Comparison of ENCODE assay signal across 20 cellular contexts in the genomic region with DNA sequence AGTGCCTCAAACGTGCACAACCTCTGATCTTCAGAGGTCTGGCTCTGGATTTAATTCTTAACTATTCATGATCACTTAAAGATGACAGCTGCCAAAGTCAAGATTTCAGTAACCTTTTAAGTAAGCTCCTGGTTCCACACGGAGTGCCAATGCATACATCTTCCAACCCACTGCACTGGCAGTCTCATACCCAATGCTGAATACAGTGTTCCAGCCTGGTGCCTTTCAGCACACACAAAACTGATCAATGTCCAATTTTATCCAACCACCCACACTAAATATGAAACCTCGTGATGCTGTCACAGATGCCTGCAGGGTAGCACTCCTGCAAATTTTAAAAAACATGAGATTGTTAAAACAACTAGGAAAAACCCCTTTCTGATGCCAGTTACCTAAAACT.
"Had no signal": no experiment of that assay in that cellular context is flagged by ENCODE, and none has a peak within 500 bp of the region (broad histone marks: within the 10 kb centered on the region; RNA-seq: fewer than 3 reads in every experiment).

No MANE protein-coding gene starts in this region.

- H3K36me3 Mint-ChIP-seq: activated CD4-positive, alpha-beta memory T cell treated with anti-CD3 and anti-CD28 coated beads for 36 hours; activated CD8-positive, alpha-beta memory T cell treated with anti-CD3 and anti-CD28 coated beads, Interleukin-2, amount 10 ng/mL, durations not matched to agents 7 days and 5 days; activated naive CD8-positive, alpha-beta T cell treated with anti-CD3 and anti-CD28 coated beads, Interleukin-2, amount 10 ng/mL, durations not matched to agents 7 days and 5 days; brain; type B pancreatic cell had no signal

- H3K4me1 Mint-ChIP-seq: activated B cell treated with CpG ODN at 0.5 μM for 24 hours; activated CD8-positive, alpha-beta memory T cell treated with anti-CD3 and anti-CD28 coated beads, Interleukin-2, amount 10 ng/mL, durations not matched to agents 7 days and 5 days had no signal

- H3K4me1 ChIP-seq: psoas muscle had no signal

- H3K27ac Mint-ChIP-seq: activated B cell treated with CpG ODN at 0.5 μM for 24 hours; activated CD4-positive, alpha-beta memory T cell treated with anti-CD3 and anti-CD28 coated beads for 36 hours; activated CD8-positive, alpha-beta memory T cell treated with anti-CD3 and anti-CD28 coated beads, Interleukin-2, amount 10 ng/mL, durations not matched to agents 7 days and 5 days; activated naive CD8-positive, alpha-beta T cell treated with anti-CD3 and anti-CD28 coated beads, Interleukin-2, amount 10 ng/mL, durations not matched to agents 7 days and 5 days; stimulated activated naive CD8-positive, alpha-beta T cell treated with anti-CD3 and anti-CD28 coated beads, Interleukin-15, Interleukin-2, amounts not matched to agents 100 ng/mL and 50 ng/mL, for 24 hours; type B pancreatic cell had no signal

- ATAC-seq: activated CD8-positive, alpha-beta memory T cell treated with anti-CD3 and anti-CD28 coated beads, Interleukin-2, amount 10 ng/mL, durations not matched to agents 7 days and 5 days; foreskin keratinocyte; psoas muscle; right cardiac atrium had no signal

- H3K4me3 ChIP-seq: dorsolateral prefrontal cortex, psoas muscle, skin epidermis, testis had no signal

- H3K27ac ChIP-seq: epithelial cell of prostate, foreskin keratinocyte, psoas muscle, testis had no signal

- H3K9me3 ChIP-seq: psoas muscle, testis had no signal

- DNase-seq: activated B cell treated with CpG ODN at 0.5 μM for 24 hours; activated CD4-positive, alpha-beta memory T cell treated with anti-CD3 and anti-CD28 coated beads for 36 hours; activated CD4-positive, alpha-beta T cell treated with anti-CD3 and anti-CD28 coated beads for 4 hours; activated CD8-positive, alpha-beta memory T cell treated with anti-CD3 and anti-CD28 coated beads, Interleukin-2, amount 10 ng/mL, durations not matched to agents 7 days and 5 days; activated naive CD8-positive, alpha-beta T cell treated with anti-CD3 and anti-CD28 coated beads, Interleukin-2, amount 10 ng/mL, durations not matched to agents 7 days and 5 days; dorsolateral prefrontal cortex; foreskin keratinocyte; glutamatergic neuron; hippocampal formation; islet precursor cell; midbrain; occipital lobe; psoas muscle; right cardiac atrium; testis had no signal

- H3K9me3 Mint-ChIP-seq: activated B cell treated with CpG ODN at 0.5 μM for 24 hours; activated CD4-positive, alpha-beta memory T cell treated with anti-CD3 and anti-CD28 coated beads for 36 hours; activated naive CD8-positive, alpha-beta T cell treated with anti-CD3 and anti-CD28 coated beads, Interleukin-2, amount 10 ng/mL, durations not matched to agents 7 days and 5 days; brain; stimulated activated naive CD8-positive, alpha-beta T cell treated with anti-CD3 and anti-CD28 coated beads, Interleukin-15, Interleukin-2, amounts not matched to agents 100 ng/mL and 50 ng/mL, for 24 hours; type B pancreatic cell had no signal

- H3K4me3 Mint-ChIP-seq: activated B cell treated with CpG ODN at 0.5 μM for 24 hours; activated CD4-positive, alpha-beta memory T cell treated with anti-CD3 and anti-CD28 coated beads for 36 hours; activated CD8-positive, alpha-beta memory T cell treated with anti-CD3 and anti-CD28 coated beads, Interleukin-2, amount 10 ng/mL, durations not matched to agents 7 days and 5 days; activated naive CD8-positive, alpha-beta T cell treated with anti-CD3 and anti-CD28 coated beads, Interleukin-2, amount 10 ng/mL, durations not matched to agents 7 days and 5 days; brain; stimulated activated naive CD8-positive, alpha-beta T cell treated with anti-CD3 and anti-CD28 coated beads, Interleukin-15, Interleukin-2, amounts not matched to agents 100 ng/mL and 50 ng/mL, for 24 hours; type B pancreatic cell had no signal

- H3K27me3 ChIP-seq: dorsolateral prefrontal cortex, foreskin keratinocyte, testis had no signal

- H3K27me3 Mint-ChIP-seq: activated B cell treated with CpG ODN at 0.5 μM for 24 hours; activated CD4-positive, alpha-beta memory T cell treated with anti-CD3 and anti-CD28 coated beads for 36 hours; activated CD8-positive, alpha-beta memory T cell treated with anti-CD3 and anti-CD28 coated beads, Interleukin-2, amount 10 ng/mL, durations not matched to agents 7 days and 5 days; activated naive CD8-positive, alpha-beta T cell treated with anti-CD3 and anti-CD28 coated beads, Interleukin-2, amount 10 ng/mL, durations not matched to agents 7 days and 5 days; brain; stimulated activated naive CD8-positive, alpha-beta T cell treated with anti-CD3 and anti-CD28 coated beads, Interleukin-15, Interleukin-2, amounts not matched to agents 100 ng/mL and 50 ng/mL, for 24 hours; type B pancreatic cell had no signal
